ENCODE assay signal across 1 cellular context in the genomic region with DNA sequence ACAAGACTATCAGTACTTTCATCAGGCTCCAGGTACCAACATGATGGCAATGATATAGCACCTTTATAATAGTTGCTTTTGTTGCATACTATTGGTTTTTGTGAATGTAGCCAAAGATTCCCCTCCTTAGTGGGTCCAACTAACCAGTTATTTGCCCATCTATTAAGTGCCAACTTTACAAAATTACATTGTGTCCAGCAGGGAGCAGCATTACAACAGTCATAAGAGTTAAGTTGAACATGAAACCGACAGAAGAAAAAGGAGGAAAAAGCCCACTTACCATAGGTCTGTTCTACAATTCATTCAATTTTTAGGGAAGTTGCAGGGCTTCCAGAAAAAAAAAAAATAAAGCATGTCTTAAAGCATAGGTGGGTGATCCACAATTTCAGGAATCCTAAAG.
TF ChIP-seq lines count a peak whose summit lies in the region.

No MANE protein-coding gene starts in this region.

TF ChIP-seq in GM12878, 131 proteins besides CTCF, POLR2A, EP300 and RAD21:
- TF ChIP-seq SMC3 (IDR thresholded peaks at IDR 0.05; ENCODE audit: borderline replicate concordance, low read length) (peak; percentile 50; the same call in 1 of the 2 replicates), CHD1 (IDR thresholded peaks at IDR 0.05; ENCODE audit: low read depth, low read length) (no peak)
- TF ChIP-seq, protein P1, sequence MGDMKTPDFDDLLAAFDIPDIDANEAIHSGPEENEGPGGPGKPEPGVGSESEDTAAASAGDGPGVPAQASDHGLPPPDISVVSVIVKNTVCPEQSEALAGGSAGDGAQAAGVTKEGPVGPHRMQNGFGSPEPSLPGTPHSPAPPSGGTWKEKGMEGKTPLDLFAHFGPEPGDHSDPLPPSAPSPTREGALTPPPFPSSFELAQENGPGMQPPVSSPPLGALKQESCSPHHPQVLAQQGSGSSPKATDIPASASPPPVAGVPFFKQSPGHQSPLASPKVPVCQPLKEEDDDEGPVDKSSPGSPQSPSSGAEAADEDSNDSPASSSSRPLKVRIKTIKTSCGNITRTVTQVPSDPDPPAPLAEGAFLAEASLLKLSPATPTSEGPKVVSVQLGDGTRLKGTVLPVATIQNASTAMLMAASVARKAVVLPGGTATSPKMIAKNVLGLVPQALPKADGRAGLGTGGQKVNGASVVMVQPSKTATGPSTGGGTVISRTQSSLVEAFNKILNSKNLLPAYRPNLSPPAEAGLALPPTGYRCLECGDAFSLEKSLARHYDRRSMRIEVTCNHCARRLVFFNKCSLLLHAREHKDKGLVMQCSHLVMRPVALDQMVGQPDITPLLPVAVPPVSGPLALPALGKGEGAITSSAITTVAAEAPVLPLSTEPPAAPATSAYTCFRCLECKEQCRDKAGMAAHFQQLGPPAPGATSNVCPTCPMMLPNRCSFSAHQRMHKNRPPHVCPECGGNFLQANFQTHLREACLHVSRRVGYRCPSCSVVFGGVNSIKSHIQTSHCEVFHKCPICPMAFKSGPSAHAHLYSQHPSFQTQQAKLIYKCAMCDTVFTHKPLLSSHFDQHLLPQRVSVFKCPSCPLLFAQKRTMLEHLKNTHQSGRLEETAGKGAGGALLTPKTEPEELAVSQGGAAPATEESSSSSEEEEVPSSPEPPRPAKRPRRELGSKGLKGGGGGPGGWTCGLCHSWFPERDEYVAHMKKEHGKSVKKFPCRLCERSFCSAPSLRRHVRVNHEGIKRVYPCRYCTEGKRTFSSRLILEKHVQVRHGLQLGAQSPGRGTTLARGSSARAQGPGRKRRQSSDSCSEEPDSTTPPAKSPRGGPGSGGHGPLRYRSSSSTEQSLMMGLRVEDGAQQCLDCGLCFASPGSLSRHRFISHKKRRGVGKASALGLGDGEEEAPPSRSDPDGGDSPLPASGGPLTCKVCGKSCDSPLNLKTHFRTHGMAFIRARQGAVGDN (IDR thresholded peaks at IDR 0.05): no peak
